12 cellular contexts compared by ENCODE assay signal in genomic region chr16:53415504-53415903, GRCh38. TPM values are rescaled to one million over a fixed set of nuclear protein-coding genes. Genes with fewer than 3 reads are reported as not detected.
DNase-seq lines count a peak whose midpoint lies in the region; ATAC-seq and TF ChIP-seq lines count a peak whose summit lies in the region.
"Had no signal": no experiment of that assay in that cellular context is flagged by ENCODE, and none has a peak within 500 bp of the region (broad histone marks: within the 10 kb centered on the region; RNA-seq: fewer than 3 reads in every experiment).

No MANE protein-coding gene starts in this region.

- H3K27ac Mint-ChIP-seq in activated T-cell treated with anti-CD3 and anti-CD28 coated beads, Interleukin-2, amount 50 U/mL, for 24 hours = no peak overlapping the region
- H3K27ac Mint-ChIP-seq: activated T-helper 1 cell treated with anti-CD3 and anti-CD28 coated beads, Interleukin-12 subunit alpha, Interleukin-12 subunit beta, Interleukin-2, Interleukin-4 antibody, amounts not matched to agents 30 ng/mL and 10 ng/mL and 1 ng/mL, durations not matched to agents 14 hours and 24 hours and 36 hours; naive thymus-derived CD4-positive, alpha-beta T cell had no signal

- TF ChIP-seq CTCF in 22Rv1 (IDR thresholded peaks at IDR 0.05) (0 out of 2 replicates have a peak, but pooled peaks have one; percentile 16), GM20000 (IDR thresholded peaks at IDR 0.05; ENCODE audit: extremely low read depth, missing control alignments) (peak; percentile 7), gastrocnemius medialis (IDR thresholded peaks at IDR 0.05 in 4 of 5, conservative IDR thresholded peaks at IDR 0.05 in 1 of 5) (no peak)

- TF ChIP-seq POLR2A in gastrocnemius medialis (IDR thresholded peaks at IDR 0.05) = no peak

- DNase-seq in GM20000 (ENCODE audit: low spot score) (no peak), NCI-H748 (lab: John Stamatoyannopoulos, UW; ENCODE audit: unreplicated experiment) (peak; percentile 49), glomerular visceral epithelial cell (ENCODE audit: extremely low spot score) (peak; percentile 3), gastrocnemius medialis (no peak)
- no peak for DNase-seq in stimulated activated naive CD4-positive, alpha-beta T cell (lab: John Stamatoyannopoulos, UW)
- DNase-seq in activated T-cell treated with anti-CD3 and anti-CD28 coated beads, Interleukin-2, amount 50 U/mL, for 24 hours = no peak
- DNase-seq: C1 segment of cervical spinal cord; naive thymus-derived CD4-positive, alpha-beta T cell had no signal

- H3K4me1 ChIP-seq in gastrocnemius medialis = no peaks in the 10 kb centered on the region

- H3K36me3 ChIP-seq in gastrocnemius medialis = no peaks in the 10 kb centered on the region
- H3K36me3 ChIP-seq: thoracic aorta had no signal

- H3K4me3 Mint-ChIP-seq in activated T-cell treated with anti-CD3 and anti-CD28 coated beads, Interleukin-2, amount 50 U/mL, for 24 hours = no peak overlapping the region
- H3K4me3 Mint-ChIP-seq: activated T-helper 1 cell treated with anti-CD3 and anti-CD28 coated beads, Interleukin-12 subunit alpha, Interleukin-12 subunit beta, Interleukin-2, Interleukin-4 antibody, amounts not matched to agents 30 ng/mL and 10 ng/mL and 1 ng/mL, durations not matched to agents 14 hours and 24 hours and 36 hours; naive thymus-derived CD4-positive, alpha-beta T cell had no signal

- ATAC-seq in HG03097 (IDR thresholded peaks at IDR 0.05; ENCODE audit: low FRiP score, unreplicated experiment) = no peak
- ATAC-seq in gastrocnemius medialis = no peak
- ATAC-seq: naive thymus-derived CD4-positive, alpha-beta T cell had no signal

- no peaks in the 10 kb centered on the region for H3K36me3 Mint-ChIP-seq in activated T-cell treated with anti-CD3 and anti-CD28 coated beads, Interleukin-2, amount 50 U/mL, for 24 hours (ENCODE audit: low read depth)

- intact Hi-C loops in gastrocnemius medialis (cut with DNase I; ENCODE audit: low total_unique reads) = no loop called here

- no peak overlapping the region for H3K4me3 ChIP-seq in gastrocnemius medialis
- H3K4me3 ChIP-seq: thoracic aorta had no signal

- H3K27me3 Mint-ChIP-seq in activated T-cell treated with anti-CD3 and anti-CD28 coated beads, Interleukin-2, amount 50 U/mL, for 24 hours = no peaks in the 10 kb centered on the region
- H3K27me3 Mint-ChIP-seq: naive thymus-derived CD4-positive, alpha-beta T cell had no signal

- in situ Hi-C loops in gastrocnemius medialis (cut with MboI; ENCODE audit: low sequenced_read_pairs in 4 of 4) = no loop called here

- peaks cover 3% of the 10 kb centered on the region for H3K9me3 Mint-ChIP-seq in activated T-cell treated with anti-CD3 and anti-CD28 coated beads, Interleukin-2, amount 50 U/mL, for 24 hours

- no peaks in the 10 kb centered on the region for H3K9me3 ChIP-seq in gastrocnemius medialis
- H3K9me3 ChIP-seq: thoracic aorta had no signal

- no peaks in the 10 kb centered on the region for H3K27me3 ChIP-seq in gastrocnemius medialis

- no peak overlapping the region for H3K27ac ChIP-seq in 22Rv1
- no peak overlapping the region for H3K27ac ChIP-seq in gastrocnemius medialis
- H3K27ac ChIP-seq: thoracic aorta had no signal

- H3K4me1 Mint-ChIP-seq in activated T-cell treated with anti-CD3 and anti-CD28 coated beads, Interleukin-2, amount 50 U/mL, for 24 hours (ENCODE audit: low read depth) = peaks cover 10% of the 10 kb centered on the region

RNA-seq across cellular contexts. Expression of gene RBL2, which starts 18.8 kb away (rescaled TPM):
- total RNA-seq in gastrocnemius medialis = 10 to 100 TPM; 48.0 to 60.6 (median 58.0) TPM

Comparison
In these comparisons a context has a peak if more than half of its experiments do, and no peak if none do; other contexts are left out.
1. CTCF ChIP-seq: peak in 22Rv1 (single experiment) and GM20000 (single experiment); none in gastrocnemius medialis (0 of 5).
2. DNase-seq: peak in NCI-H748 (single experiment) and glomerular visceral epithelial cell (single experiment); none in GM20000 (single experiment), gastrocnemius medialis (0 of 2), stimulated activated naive CD4-positive, alpha-beta T cell (0 of 6) and activated T-cell treated with anti-CD3 and anti-CD28 coated beads, Interleukin-2, amount 50 U/mL, for 24 hours (single experiment).